In the genomic region with DNA sequence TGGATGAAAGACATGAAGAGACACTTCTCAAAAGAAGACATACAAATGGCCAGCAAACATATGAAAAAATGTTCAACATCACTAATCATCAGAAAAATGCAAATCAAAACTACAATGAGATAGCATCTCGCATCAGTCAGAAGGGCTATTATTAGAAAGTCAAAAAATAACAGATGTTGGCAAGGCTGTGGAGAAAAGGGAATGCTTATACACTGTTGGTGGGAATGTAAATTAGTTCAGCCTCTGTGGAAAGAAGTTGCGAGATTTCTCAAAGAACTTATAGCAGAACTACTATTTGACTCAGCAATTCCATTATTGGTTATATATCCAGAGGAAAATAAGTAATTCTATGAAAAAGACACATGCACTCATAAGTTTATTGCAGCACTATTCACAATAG, we compare ENCODE assay signal across 1 cellular context. TPM values are rescaled to one million over a fixed set of nuclear protein-coding genes. Genes with fewer than 3 reads are reported as not detected.
"Had no signal": no experiment of that assay in that cellular context is flagged by ENCODE, and none has a peak within 500 bp of the region (broad histone marks: within the 10 kb centered on the region; RNA-seq: fewer than 3 reads in every experiment).

No MANE protein-coding gene starts in this region.

RNA-seq across cellular contexts. Expression of gene SLC7A11, which starts 31.6 kb away (rescaled TPM):
- polyA plus RNA-seq: naive thymus-derived CD4-positive, alpha-beta T cell had no signal
